13 cellular contexts compared by ENCODE assay signal in the genomic region with DNA sequence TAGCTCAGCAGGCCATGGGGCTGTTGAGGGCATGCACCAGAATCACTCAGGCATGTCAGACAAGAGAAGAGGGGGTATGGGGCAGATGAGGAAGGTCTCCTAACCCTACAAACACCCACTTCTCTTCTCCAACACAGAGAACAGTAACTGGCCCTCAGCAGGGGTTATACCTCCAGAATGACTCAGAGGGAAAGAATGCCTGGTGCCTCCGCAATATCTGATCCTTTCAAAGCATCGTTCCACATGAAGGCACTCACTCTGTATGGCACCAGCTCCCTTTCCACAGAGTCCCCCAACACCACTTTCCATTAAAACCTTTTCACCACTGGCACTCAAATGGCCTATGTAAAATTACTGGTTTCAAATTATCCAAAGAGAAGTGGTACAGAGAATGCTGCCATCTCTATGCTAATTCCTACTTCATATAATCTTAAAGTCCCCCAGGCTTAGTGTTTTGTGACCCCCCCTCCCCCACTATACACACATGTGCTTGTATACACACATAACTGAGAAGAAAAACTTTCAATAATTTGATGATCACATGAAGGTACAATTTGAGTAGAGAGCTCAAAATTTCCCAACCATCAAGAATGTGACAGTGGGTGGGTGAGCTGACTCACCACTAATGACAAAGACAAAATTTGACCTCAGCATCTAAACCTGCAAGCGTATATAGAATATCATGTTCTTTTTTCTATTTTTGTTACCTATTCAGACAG.
DNase-seq lines count a peak whose midpoint lies in the region; FAIRE-seq and TF ChIP-seq lines count a peak whose summit lies in the region.
"Had no signal": no experiment of that assay in that cellular context is flagged by ENCODE, and none has a peak within 500 bp of the region (broad histone marks: within the 10 kb centered on the region; RNA-seq: fewer than 3 reads in every experiment).

No MANE protein-coding gene starts in this region.

- peaks cover 3% of the 10 kb centered on the region for H3K27me3 Mint-ChIP-seq in glutamatergic neuron (ENCODE audit: unreplicated experiment)
- H3K27me3 Mint-ChIP-seq in CD4-positive, alpha-beta memory T cell: no peaks in the 10 kb centered on the region
- H3K27me3 Mint-ChIP-seq: IgD-negative memory B cell had no signal

- peaks cover 7% of the 10 kb centered on the region for H3K36me3 Mint-ChIP-seq in glutamatergic neuron (ENCODE audit: unreplicated experiment)
- H3K36me3 Mint-ChIP-seq in CD4-positive, alpha-beta memory T cell: no peaks in the 10 kb centered on the region
- H3K36me3 Mint-ChIP-seq: IgD-negative memory B cell had no signal

- H3K27ac ChIP-seq in A673 (ENCODE audit: low read depth, low read length, poor library complexity, severe bottlenecking): no peak overlapping the region
- no peak overlapping the region for H3K27ac ChIP-seq in effector memory CD4-positive, alpha-beta T cell (ENCODE audit: insufficient read depth, low read length, poor library complexity, severe bottlenecking)
- no peak overlapping the region for H3K27ac ChIP-seq in CD4-positive, alpha-beta memory T cell (ENCODE audit: low read depth, low read length)
- H3K27ac ChIP-seq: heart right ventricle, ovary, SK-N-MC had no signal

- TF ChIP-seq CTCF in A673 (conservative IDR thresholded peaks at IDR 0.05; ENCODE audit: low read depth, low read length) (no peak), glutamatergic neuron (IDR thresholded peaks at IDR 0.05; ENCODE audit: partially characterized antibody, unreplicated experiment) (no peak)

- H3K27me3 ChIP-seq in A673 (replicated peaks; ENCODE audit: insufficient read depth, low read depth, low read length, poor library complexity): no peaks in the 10 kb centered on the region
- H3K27me3 ChIP-seq in effector memory CD4-positive, alpha-beta T cell (replicated peaks; ENCODE audit: control insufficient read depth, insufficient read depth, low read length, poor library complexity, severe bottlenecking): no peaks in the 10 kb centered on the region
- no peaks in the 10 kb centered on the region for H3K27me3 ChIP-seq in CD4-positive, alpha-beta memory T cell (ENCODE audit: insufficient read depth, low read length)
- H3K27me3 ChIP-seq: heart right ventricle, ovary had no signal

- DNase-seq in A673 (ENCODE audit: low spot score): peak; percentile 85
- DNase-seq in H54 (ENCODE audit: insufficient read length, low spot score): peak; percentile 40
- DNase-seq in RCC 7860 (ENCODE audit: low spot score): peak; percentile 98
- no peak for DNase-seq in glutamatergic neuron
- no peak for DNase-seq in GM19239 (ENCODE audit: insufficient read length, low spot score)
- no peak for DNase-seq in NCI-H748 treated with DMSO at 0.1 percent for 48 hours (lab: John Stamatoyannopoulos, UW)
- DNase-seq in effector memory CD4-positive, alpha-beta T cell: no peak
- no peak for DNase-seq in CD4-positive, alpha-beta memory T cell
- DNase-seq: GDM1, heart right ventricle, ovary had no signal

- peaks cover 7% of the 10 kb centered on the region for H3K9me3 Mint-ChIP-seq in glutamatergic neuron (ENCODE audit: unreplicated experiment)
- no peaks in the 10 kb centered on the region for H3K9me3 Mint-ChIP-seq in CD4-positive, alpha-beta memory T cell
- H3K9me3 Mint-ChIP-seq: IgD-negative memory B cell had no signal

- CTCF ChIA-PET in A673 (lab: Charles Lee): no interaction called here
- CTCF ChIA-PET in CD4-positive, alpha-beta memory T cell (lab: Charles Lee; ENCODE audit: partially characterized antibody): interaction anchor here (1.0 kb wide), 1 partner anchor 29 kb away, joined by 4 read pairs; no protein-coding TSS in a partner anchor

- POLR2A ChIA-PET in A673 (lab: Charles Lee; ENCODE audit: low non-redundant PET): interaction anchor here (0.6 kb wide), 1 partner anchor 57 kb away, joined by 14 read pairs; no protein-coding TSS in a partner anchor
- POLR2A ChIA-PET in CD4-positive, alpha-beta memory T cell (lab: Charles Lee; ENCODE audit: partially characterized antibody): no interaction called here

- peak overlapping the region; percentile 26 for H3K27ac Mint-ChIP-seq in glutamatergic neuron (ENCODE audit: unreplicated experiment)
- H3K27ac Mint-ChIP-seq in CD4-positive, alpha-beta memory T cell: no peak overlapping the region

- H3K36me3 ChIP-seq in A673 (ENCODE audit: insufficient read depth, low read length, poor library complexity, severe bottlenecking): no peaks in the 10 kb centered on the region
- H3K36me3 ChIP-seq in effector memory CD4-positive, alpha-beta T cell (ENCODE audit: control insufficient read depth, insufficient read depth, low read length): no peaks in the 10 kb centered on the region
- H3K36me3 ChIP-seq in CD4-positive, alpha-beta memory T cell (ENCODE audit: insufficient read depth, low read length): no peaks in the 10 kb centered on the region
- H3K36me3 ChIP-seq: heart right ventricle, ovary had no signal

- TF ChIP-seq POLR2A in H54 (IDR thresholded peaks at IDR 0.05; ENCODE audit: low read depth, low read length): no peak

- intact Hi-C loops in A673 (cut with micrococcal nuclease; ENCODE audit: unreplicated experiment): no loop called here
- intact Hi-C loops in CD4-positive, alpha-beta memory T cell (cut with micrococcal nuclease): no loop called here

- peaks cover 63% of the 10 kb centered on the region for H3K4me1 Mint-ChIP-seq in glutamatergic neuron (ENCODE audit: low read depth, unreplicated experiment)
- H3K4me1 Mint-ChIP-seq in CD4-positive, alpha-beta memory T cell: no peaks in the 10 kb centered on the region
- H3K4me1 Mint-ChIP-seq: IgD-negative memory B cell had no signal

- no peak overlapping the region for H3K4me3 Mint-ChIP-seq in glutamatergic neuron (ENCODE audit: unreplicated experiment)
- no peak overlapping the region for H3K4me3 Mint-ChIP-seq in CD4-positive, alpha-beta memory T cell
- H3K4me3 Mint-ChIP-seq: IgD-negative memory B cell had no signal

- FAIRE-seq in H54 (lab: Jason Lieb, UNC): peak; percentile 81
- FAIRE-seq in RCC 7860 (lab: Jason Lieb, UNC): peak; percentile 99
- FAIRE-seq in GM19239 (lab: Jason Lieb, UNC): no peak

- H3K4me1 ChIP-seq in A673 (ENCODE audit: insufficient read depth, low read length, poor library complexity, severe bottlenecking): peaks cover 20% of the 10 kb centered on the region
- H3K4me1 ChIP-seq in effector memory CD4-positive, alpha-beta T cell (ENCODE audit: control insufficient read depth, insufficient read depth, low read length, poor library complexity, severe bottlenecking): no peaks in the 10 kb centered on the region
- no peaks in the 10 kb centered on the region for H3K4me1 ChIP-seq in CD4-positive, alpha-beta memory T cell (ENCODE audit: insufficient read depth, low read length)

- no peak overlapping the region for H3K4me3 ChIP-seq in A673 (ENCODE audit: low read depth, low read length, poor library complexity, severe bottlenecking)
- H3K4me3 ChIP-seq in effector memory CD4-positive, alpha-beta T cell (ENCODE audit: insufficient read depth, low read depth, low read length, poor library complexity, severe bottlenecking): no peak overlapping the region
- no peak overlapping the region for H3K4me3 ChIP-seq in CD4-positive, alpha-beta memory T cell (ENCODE audit: low read length in 2 of 2)
- H3K4me3 ChIP-seq: heart right ventricle, ovary, SK-N-MC had no signal

- no TSS peak for BruUV-seq in A673 (replicated peaks; lab: Mats Ljungman, UMichigan)

- no peaks in the 10 kb centered on the region for H3K9me3 ChIP-seq in A673 (ENCODE audit: low read depth, low read length, poor library complexity, severe bottlenecking)
- H3K9me3 ChIP-seq in effector memory CD4-positive, alpha-beta T cell (ENCODE audit: control insufficient read depth, low read length): no peaks in the 10 kb centered on the region
- H3K9me3 ChIP-seq in CD4-positive, alpha-beta memory T cell (ENCODE audit: control insufficient read depth in 1 of 2, low read length in 2 of 2): no peaks in the 10 kb centered on the region
- H3K9me3 ChIP-seq: heart right ventricle, ovary had no signal

Comparison
In these comparisons a context has a peak if more than half of its experiments do, and no peak if none do; other contexts are left out.
1. DNase-seq: peak in A673 (single experiment), H54 (single experiment) and RCC 7860 (single experiment); none in glutamatergic neuron (single experiment), GM19239 (single experiment), NCI-H748 treated with DMSO at 0.1 percent for 48 hours (single experiment), effector memory CD4-positive, alpha-beta T cell (0 of 3) and CD4-positive, alpha-beta memory T cell (0 of 5).